In the genomic region with DNA sequence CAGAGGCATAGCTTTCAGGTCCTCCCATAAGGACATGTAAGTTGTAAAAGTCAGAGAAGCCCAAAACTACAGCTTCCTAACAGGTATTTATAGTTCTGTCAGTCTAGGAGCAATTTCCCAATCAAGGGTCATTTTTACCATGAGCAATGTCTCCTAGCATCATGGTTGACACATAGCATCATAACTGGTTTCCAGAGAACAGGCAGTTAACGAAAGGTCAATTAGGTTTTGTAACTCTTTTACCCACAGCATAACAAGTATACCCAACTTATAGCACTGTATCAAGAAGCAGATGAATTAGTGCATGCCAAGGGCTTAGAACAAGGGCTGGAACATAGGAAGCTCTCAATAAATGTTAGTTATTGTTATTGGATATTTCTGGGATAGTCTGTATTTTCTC, we compare ENCODE assay signal across 1 cellular context.
TF ChIP-seq lines count a peak whose summit lies in the region.

No MANE protein-coding gene starts in this region.

TF ChIP-seq in SK-N-SH, 30 proteins besides CTCF, POLR2A, EP300 and RAD21 (continued from another document):
- TF ChIP-seq, protein P1, sequence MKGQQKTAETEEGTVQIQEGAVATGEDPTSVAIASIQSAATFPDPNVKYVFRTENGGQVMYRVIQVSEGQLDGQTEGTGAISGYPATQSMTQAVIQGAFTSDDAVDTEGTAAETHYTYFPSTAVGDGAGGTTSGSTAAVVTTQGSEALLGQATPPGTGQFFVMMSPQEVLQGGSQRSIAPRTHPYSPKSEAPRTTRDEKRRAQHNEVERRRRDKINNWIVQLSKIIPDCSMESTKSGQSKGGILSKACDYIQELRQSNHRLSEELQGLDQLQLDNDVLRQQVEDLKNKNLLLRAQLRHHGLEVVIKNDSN (IDR thresholded peaks at IDR 0.05; ENCODE audit: borderline replicate concordance, low read depth), result no peak
- TF ChIP-seq TAF1 (IDR thresholded peaks at IDR 0.05; ENCODE audit: borderline replicate concordance, low read depth, low read length), result no peak
- no peak for TF ChIP-seq GATA2 (CRISPR knock-in tag; IDR thresholded peaks at IDR 0.05)
- no peak for TF ChIP-seq RXRA (IDR thresholded peaks at IDR 0.05; ENCODE audit: borderline replicate concordance, low read depth)
- no peak for TF ChIP-seq FOXJ3 (CRISPR knock-in tag; IDR thresholded peaks at IDR 0.05)
- TF ChIP-seq, protein P2, sequence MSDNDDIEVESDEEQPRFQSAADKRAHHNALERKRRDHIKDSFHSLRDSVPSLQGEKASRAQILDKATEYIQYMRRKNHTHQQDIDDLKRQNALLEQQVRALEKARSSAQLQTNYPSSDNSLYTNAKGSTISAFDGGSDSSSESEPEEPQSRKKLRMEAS (IDR thresholded peaks at IDR 0.05; ENCODE audit: low read depth), result no peak
- TF ChIP-seq, protein P3, sequence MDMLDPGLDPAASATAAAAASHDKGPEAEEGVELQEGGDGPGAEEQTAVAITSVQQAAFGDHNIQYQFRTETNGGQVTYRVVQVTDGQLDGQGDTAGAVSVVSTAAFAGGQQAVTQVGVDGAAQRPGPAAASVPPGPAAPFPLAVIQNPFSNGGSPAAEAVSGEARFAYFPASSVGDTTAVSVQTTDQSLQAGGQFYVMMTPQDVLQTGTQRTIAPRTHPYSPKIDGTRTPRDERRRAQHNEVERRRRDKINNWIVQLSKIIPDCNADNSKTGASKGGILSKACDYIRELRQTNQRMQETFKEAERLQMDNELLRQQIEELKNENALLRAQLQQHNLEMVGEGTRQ (IDR thresholded peaks at IDR 0.05; ENCODE audit: borderline replicate concordance, low read depth, low read length), result no peak
- TF ChIP-seq EZH2phosphoT487 (IDR thresholded peaks at IDR 0.05; ENCODE audit: borderline replicate concordance, low read depth), result no peak
- TF ChIP-seq FOXM1 (IDR thresholded peaks at IDR 0.05; ENCODE audit: low read depth), result no peak
- TF ChIP-seq TCF12 (IDR thresholded peaks at IDR 0.05), result no peak
- TF ChIP-seq NRF1 (IDR thresholded peaks at IDR 0.05; ENCODE audit: low read depth, low read length), result no peak
